Comparison of ENCODE assay signal across 1 cellular context in the genomic region with DNA sequence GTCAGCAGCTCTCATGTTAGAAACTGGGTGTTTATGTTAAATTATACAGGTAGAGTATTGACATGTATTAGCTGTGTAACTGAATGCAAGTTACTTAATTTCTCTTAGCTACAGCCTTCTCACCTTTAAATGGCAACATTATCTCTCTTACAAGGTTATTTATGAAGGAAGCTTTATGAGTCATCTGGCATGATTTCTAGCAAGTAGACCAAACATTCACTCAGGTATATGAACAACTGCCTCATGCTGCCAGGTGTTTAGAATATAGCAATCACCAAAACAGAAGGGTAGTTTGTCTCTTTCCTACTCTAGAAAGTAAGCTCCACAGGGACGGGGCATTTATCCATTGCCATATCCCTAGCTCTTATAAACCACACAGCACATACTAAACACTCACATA.
TF ChIP-seq lines count a peak whose summit lies in the region.

No MANE protein-coding gene starts in this region.

TF ChIP-seq in H1, 55 proteins besides CTCF, POLR2A, EP300 and RAD21:
- no peak for TF ChIP-seq SRF (IDR thresholded peaks at IDR 0.05; ENCODE audit: low read depth, low read length)
- no peak for TF ChIP-seq TAF7 (optimal IDR thresholded peaks at IDR 0.05; ENCODE audit: borderline replicate concordance, low read depth, low read length)
- TF ChIP-seq GTF2F1 (IDR thresholded peaks at IDR 0.05; ENCODE audit: borderline replicate concordance, low read depth, low read length), result no peak
- no peak for TF ChIP-seq TAF1 (IDR thresholded peaks at IDR 0.05; ENCODE audit: low read depth, low read length)
- no peak for TF ChIP-seq MAFK (IDR thresholded peaks at IDR 0.05; ENCODE audit: low read depth, low read length)
- TF ChIP-seq JUND (IDR thresholded peaks at IDR 0.05; ENCODE audit: low read length), result no peak
- TF ChIP-seq, protein P1, sequence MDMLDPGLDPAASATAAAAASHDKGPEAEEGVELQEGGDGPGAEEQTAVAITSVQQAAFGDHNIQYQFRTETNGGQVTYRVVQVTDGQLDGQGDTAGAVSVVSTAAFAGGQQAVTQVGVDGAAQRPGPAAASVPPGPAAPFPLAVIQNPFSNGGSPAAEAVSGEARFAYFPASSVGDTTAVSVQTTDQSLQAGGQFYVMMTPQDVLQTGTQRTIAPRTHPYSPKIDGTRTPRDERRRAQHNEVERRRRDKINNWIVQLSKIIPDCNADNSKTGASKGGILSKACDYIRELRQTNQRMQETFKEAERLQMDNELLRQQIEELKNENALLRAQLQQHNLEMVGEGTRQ (IDR thresholded peaks at IDR 0.05; ENCODE audit: low read length), result no peak
- TF ChIP-seq TBP (IDR thresholded peaks at IDR 0.05; ENCODE audit: low read depth, low read length), result no peak
- TF ChIP-seq POLR2AphosphoS5 (IDR thresholded peaks at IDR 0.05; ENCODE audit: low read depth, low read length), result no peak
- TF ChIP-seq TEAD4 (IDR thresholded peaks at IDR 0.05; ENCODE audit: low read depth, low read length), result no peak
- no peak for TF ChIP-seq CTBP2 (IDR thresholded peaks at IDR 0.05; ENCODE audit: borderline replicate concordance, insufficient read depth, insufficient read length, low read length)
- TF ChIP-seq JUN (IDR thresholded peaks at IDR 0.05; ENCODE audit: low read depth, low read length), result no peak
- no peak for TF ChIP-seq SIRT6 (IDR thresholded peaks at IDR 0.05; ENCODE audit: low read length)
- TF ChIP-seq NANOG (IDR thresholded peaks at IDR 0.05; ENCODE audit: insufficient read depth, low read depth, low read length, poor library complexity, severe bottlenecking), result no peak
